In the genomic region with DNA sequence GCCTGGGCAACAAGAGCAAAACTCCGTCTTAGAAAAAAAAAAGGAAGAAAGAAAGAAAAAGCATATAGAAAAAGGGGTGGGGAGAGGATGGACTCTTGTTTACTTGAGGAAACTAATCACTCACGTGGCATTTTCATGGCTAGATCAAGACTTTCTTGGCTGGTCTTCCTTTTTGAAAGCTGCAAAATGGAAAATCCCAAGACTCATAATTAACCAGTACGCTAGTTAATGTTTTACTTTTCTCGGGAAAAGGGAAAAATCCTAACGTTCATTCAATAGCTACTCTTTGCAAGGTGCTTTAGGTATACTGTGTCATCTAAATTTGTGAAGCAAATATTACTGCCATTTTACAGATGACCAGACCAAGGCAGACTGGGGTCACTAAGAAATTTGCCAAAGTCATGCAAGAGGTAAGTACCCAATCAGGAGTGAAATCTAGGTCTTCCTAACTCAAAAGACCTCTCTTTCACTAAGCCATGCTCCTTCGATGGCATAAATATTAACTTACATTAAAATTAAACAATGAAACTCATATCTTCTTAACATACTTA, we compare ENCODE assay signal across 1 cellular context.
TF ChIP-seq lines count a peak whose summit lies in the region.

No MANE protein-coding gene starts in this region.

TF ChIP-seq in HepG2, 621 proteins besides CTCF, POLR2A, EP300 and RAD21:
- TF ChIP-seq ZNF451 (CRISPR knock-in tag; IDR thresholded peaks at IDR 0.05) = no peak
- TF ChIP-seq ZNF629 (CRISPR knock-in tag; conservative IDR thresholded peaks at IDR 0.05) = peak; percentile 61
- no peak for TF ChIP-seq RFXANK (CRISPR knock-in tag; IDR thresholded peaks at IDR 0.05)
- no peak for TF ChIP-seq ZNF746 (CRISPR knock-in tag; IDR thresholded peaks at IDR 0.05)
- TF ChIP-seq, protein P1, sequence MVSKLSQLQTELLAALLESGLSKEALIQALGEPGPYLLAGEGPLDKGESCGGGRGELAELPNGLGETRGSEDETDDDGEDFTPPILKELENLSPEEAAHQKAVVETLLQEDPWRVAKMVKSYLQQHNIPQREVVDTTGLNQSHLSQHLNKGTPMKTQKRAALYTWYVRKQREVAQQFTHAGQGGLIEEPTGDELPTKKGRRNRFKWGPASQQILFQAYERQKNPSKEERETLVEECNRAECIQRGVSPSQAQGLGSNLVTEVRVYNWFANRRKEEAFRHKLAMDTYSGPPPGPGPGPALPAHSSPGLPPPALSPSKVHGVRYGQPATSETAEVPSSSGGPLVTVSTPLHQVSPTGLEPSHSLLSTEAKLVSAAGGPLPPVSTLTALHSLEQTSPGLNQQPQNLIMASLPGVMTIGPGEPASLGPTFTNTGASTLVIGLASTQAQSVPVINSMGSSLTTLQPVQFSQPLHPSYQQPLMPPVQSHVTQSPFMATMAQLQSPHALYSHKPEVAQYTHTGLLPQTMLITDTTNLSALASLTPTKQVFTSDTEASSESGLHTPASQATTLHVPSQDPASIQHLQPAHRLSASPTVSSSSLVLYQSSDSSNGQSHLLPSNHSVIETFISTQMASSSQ (IDR thresholded peaks at IDR 0.05; ENCODE audit: low read depth) = 0 out of 2 replicates have a peak, but pooled peaks have one; percentile 32
- TF ChIP-seq, protein P1 (CRISPR knock-in tag; IDR thresholded peaks at IDR 0.05; ENCODE audit: borderline replicate concordance) = peak; percentile 37; the same call in 1 of the 2 replicates
- no peak for TF ChIP-seq IRX3 (CRISPR knock-in tag; IDR thresholded peaks at IDR 0.05; ENCODE audit: borderline replicate concordance, low read depth)
- TF ChIP-seq, protein P2, sequence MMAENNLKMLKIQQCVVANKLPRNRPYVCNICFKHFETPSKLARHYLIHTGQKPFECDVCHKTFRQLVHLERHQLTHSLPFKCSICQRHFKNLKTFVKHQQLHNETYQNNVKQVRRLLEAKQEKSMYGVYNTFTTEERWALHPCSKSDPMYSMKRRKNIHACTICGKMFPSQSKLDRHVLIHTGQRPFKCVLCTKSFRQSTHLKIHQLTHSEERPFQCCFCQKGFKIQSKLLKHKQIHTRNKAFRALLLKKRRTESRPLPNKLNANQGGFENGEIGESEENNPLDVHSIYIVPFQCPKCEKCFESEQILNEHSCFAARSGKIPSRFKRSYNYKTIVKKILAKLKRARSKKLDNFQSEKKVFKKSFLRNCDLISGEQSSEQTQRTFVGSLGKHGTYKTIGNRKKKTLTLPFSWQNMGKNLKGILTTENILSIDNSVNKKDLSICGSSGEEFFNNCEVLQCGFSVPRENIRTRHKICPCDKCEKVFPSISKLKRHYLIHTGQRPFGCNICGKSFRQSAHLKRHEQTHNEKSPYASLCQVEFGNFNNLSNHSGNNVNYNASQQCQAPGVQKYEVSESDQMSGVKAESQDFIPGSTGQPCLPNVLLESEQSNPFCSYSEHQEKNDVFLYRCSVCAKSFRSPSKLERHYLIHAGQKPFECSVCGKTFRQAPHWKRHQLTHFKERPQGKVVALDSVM (CRISPR knock-in tag; IDR thresholded peaks at IDR 0.05) = 0 out of 2 replicates have a peak, but pooled peaks have one; percentile 0
